11 cellular contexts compared by ENCODE assay signal in the genomic region with DNA sequence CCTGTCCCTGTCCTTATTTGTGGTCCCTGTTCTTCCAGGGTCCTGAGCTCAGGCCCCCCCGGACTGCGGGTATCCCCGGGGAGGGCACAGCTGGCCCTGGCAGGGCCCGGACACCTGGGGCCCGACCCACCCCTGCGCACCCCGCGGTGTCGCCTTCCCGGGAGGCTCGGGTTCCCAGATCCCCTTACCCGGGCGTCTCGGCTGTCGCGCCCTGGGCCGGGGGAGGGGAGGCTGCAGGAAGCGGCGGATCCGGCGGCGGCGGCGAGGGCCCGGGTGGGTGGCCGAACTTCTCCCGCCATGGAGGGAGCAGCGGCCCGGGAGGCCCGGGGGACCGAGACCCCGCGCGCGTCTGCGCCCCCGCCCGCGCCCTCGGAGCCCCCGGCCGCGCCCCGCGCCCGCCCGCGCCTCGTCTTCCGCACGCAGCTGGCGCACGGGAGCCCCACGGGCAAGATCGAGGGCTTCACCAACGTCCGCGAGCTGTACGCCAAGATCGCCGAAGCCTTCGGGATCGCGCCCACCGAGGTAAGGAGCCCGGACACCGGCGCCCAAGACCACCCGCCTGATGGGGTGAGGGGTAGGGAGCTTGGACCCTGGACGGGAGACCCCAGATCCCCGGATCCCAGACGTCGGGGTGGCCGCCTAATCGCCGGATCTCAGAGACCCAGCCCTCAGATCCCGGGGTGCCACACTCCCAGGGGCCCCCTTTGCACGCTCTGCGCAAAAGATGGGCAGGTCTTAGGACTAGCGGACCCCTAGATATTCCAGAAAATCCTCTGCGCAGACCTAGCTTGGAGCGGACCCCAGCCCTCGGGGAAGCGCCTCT. TPM values are rescaled to one million over a fixed set of nuclear protein-coding genes. Genes with fewer than 3 reads are reported as not detected.
DNase-seq lines count a peak whose midpoint lies in the region; ATAC-seq, FAIRE-seq and TF ChIP-seq lines count a peak whose summit lies in the region.
"Had no signal": no experiment of that assay in that cellular context is flagged by ENCODE, and none has a peak within 500 bp of the region (broad histone marks: within the 10 kb centered on the region; RNA-seq: fewer than 3 reads in every experiment).

A gene with protein sequence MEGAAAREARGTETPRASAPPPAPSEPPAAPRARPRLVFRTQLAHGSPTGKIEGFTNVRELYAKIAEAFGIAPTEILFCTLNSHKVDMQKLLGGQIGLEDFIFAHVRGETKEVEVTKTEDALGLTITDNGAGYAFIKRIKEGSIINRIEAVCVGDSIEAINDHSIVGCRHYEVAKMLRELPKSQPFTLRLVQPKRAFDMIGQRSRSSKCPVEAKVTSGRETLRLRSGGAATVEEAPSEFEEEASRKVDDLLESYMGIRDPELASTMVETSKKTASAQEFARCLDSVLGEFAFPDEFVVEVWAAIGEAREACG (plus strand): TSS at position 178 of the 823 bp plus-strand sequence. CDS start 120 bp downstream, at position 298.

- H3K4me3 Mint-ChIP-seq in activated naive CD4-positive, alpha-beta T cell treated with anti-CD3 and anti-CD28 coated beads, Interleukin-2, amount 10 ng/mL, durations not matched to agents 7 days and 5 days: peak within 1 kb of the TSS; percentile 41
- H3K4me3 Mint-ChIP-seq in astrocyte (ENCODE audit: unreplicated experiment): no peak within 1 kb of the TSS
- H3K4me3 Mint-ChIP-seq: activated T-helper 1 cell treated with anti-CD3 and anti-CD28 coated beads, Interleukin-12 subunit alpha, Interleukin-12 subunit beta, Interleukin-2, Interleukin-4 antibody, amounts not matched to agents 30 ng/mL and 10 ng/mL and 1 ng/mL, durations not matched to agents 14 hours and 24 hours and 36 hours had no signal

- no peak for ATAC-seq in left lung
- no peak for ATAC-seq in GM18511 (IDR thresholded peaks at IDR 0.05; ENCODE audit: unreplicated experiment)

- H3K9me3 Mint-ChIP-seq in activated naive CD4-positive, alpha-beta T cell treated with anti-CD3 and anti-CD28 coated beads, Interleukin-2, amount 10 ng/mL, durations not matched to agents 7 days and 5 days: peaks cover 2% of the 10 kb centered on the region
- no peaks in the 10 kb centered on the region for H3K9me3 Mint-ChIP-seq in astrocyte (ENCODE audit: unreplicated experiment)
- H3K9me3 Mint-ChIP-seq: activated T-helper 1 cell treated with anti-CD3 and anti-CD28 coated beads, Interleukin-12 subunit alpha, Interleukin-12 subunit beta, Interleukin-2, Interleukin-4 antibody, amounts not matched to agents 30 ng/mL and 10 ng/mL and 1 ng/mL, durations not matched to agents 14 hours and 24 hours and 36 hours had no signal

- H3K9me3 ChIP-seq in astrocyte (ENCODE audit: insufficient read depth, low read depth, low read length) (no peaks in the 10 kb centered on the region), left lung (no peaks in the 10 kb centered on the region), thymus (ENCODE audit: control insufficient read depth) (no peaks in the 10 kb centered on the region)

- peak; percentile 40 for DNase-seq in activated naive CD4-positive, alpha-beta T cell treated with anti-CD3 and anti-CD28 coated beads, Interleukin-2, amount 10 ng/mL, durations not matched to agents 7 days and 5 days
- DNase-seq in activated naive CD4-positive, alpha-beta T cell (lab: John Stamatoyannopoulos, UW): no peak
- DNase-seq in astrocyte (ENCODE audit: low read depth) (no peak), left lung (no peak), DMS114 treated with DMSO at 0.1 percent for 48 hours (lab: John Stamatoyannopoulos, UW; ENCODE audit: unreplicated experiment) (no peak), GM19239 (ENCODE audit: insufficient read length, low spot score) (no peak)
- DNase-seq: C1 segment of cervical spinal cord had no signal

- H3K27ac Mint-ChIP-seq in activated naive CD4-positive, alpha-beta T cell treated with anti-CD3 and anti-CD28 coated beads, Interleukin-2, amount 10 ng/mL, durations not matched to agents 7 days and 5 days: no peak within 1 kb of the TSS
- no peak within 1 kb of the TSS for H3K27ac Mint-ChIP-seq in astrocyte (ENCODE audit: unreplicated experiment)
- H3K27ac Mint-ChIP-seq: activated T-helper 1 cell treated with anti-CD3 and anti-CD28 coated beads, Interleukin-12 subunit alpha, Interleukin-12 subunit beta, Interleukin-2, Interleukin-4 antibody, amounts not matched to agents 30 ng/mL and 10 ng/mL and 1 ng/mL, durations not matched to agents 14 hours and 24 hours and 36 hours had no signal

- peak within 1 kb of the TSS; percentile 70 for H3K4me2 ChIP-seq in astrocyte (ENCODE audit: low read length)

- peak within 1 kb of the TSS; percentile 52 for H2AFZ ChIP-seq in astrocyte (ENCODE audit: low read depth, low read length)

- peaks cover 7% of the 10 kb centered on the region for H3K4me1 ChIP-seq in astrocyte (ENCODE audit: insufficient read depth, low read length)
- H3K4me1 ChIP-seq in left lung: peaks cover 0 to 6% of the 10 kb centered on the region in 2 donors
- peaks cover 3% of the 10 kb centered on the region for H3K4me1 ChIP-seq in thymus (ENCODE audit: control insufficient read depth, insufficient read depth, low read length)

- H3K36me3 Mint-ChIP-seq in activated naive CD4-positive, alpha-beta T cell treated with anti-CD3 and anti-CD28 coated beads, Interleukin-2, amount 10 ng/mL, durations not matched to agents 7 days and 5 days: no peaks in the 10 kb centered on the region
- H3K36me3 Mint-ChIP-seq in astrocyte (ENCODE audit: low read depth, unreplicated experiment): peaks cover 3% of the 10 kb centered on the region

- CTCF ChIA-PET in activated naive CD4-positive, alpha-beta T cell treated with anti-CD3 and anti-CD28 coated beads, Interleukin-2, amount 10 ng/mL, durations not matched to agents 7 days and 5 days (lab: Charles Lee): interaction anchor here (1.2 to 1.3 kb wide), 3 partner anchors 23 to 40 kb away, joined by 3 read pairs; no protein-coding TSS in a partner anchor

- H3K27me3 ChIP-seq in astrocyte (ENCODE audit: insufficient read depth, low read length) (peaks cover 3% of the 10 kb centered on the region), left lung (peaks cover 14 to 37% of the 10 kb centered on the region in 2 donors), thymus (ENCODE audit: control insufficient read depth, insufficient read depth) (peaks cover 14% of the 10 kb centered on the region)

- no peak for TF ChIP-seq CTCF in astrocyte (IDR thresholded peaks at IDR 0.05; ENCODE audit: insufficient read depth, low read depth, low read length)
- no peak for TF ChIP-seq CTCF in left lung (IDR thresholded peaks at IDR 0.05)

- peaks cover 31% of the 10 kb centered on the region for H3K27me3 Mint-ChIP-seq in activated naive CD4-positive, alpha-beta T cell treated with anti-CD3 and anti-CD28 coated beads, Interleukin-2, amount 10 ng/mL, durations not matched to agents 7 days and 5 days
- H3K27me3 Mint-ChIP-seq in astrocyte (ENCODE audit: low read depth, unreplicated experiment): peaks cover 15% of the 10 kb centered on the region

- no peak for FAIRE-seq in astrocyte (lab: Jason Lieb, UNC)
- no peak for FAIRE-seq in GM19239 (lab: Jason Lieb, UNC)
- FAIRE-seq: RCC 7860 had no signal

- H3K79me2 ChIP-seq in astrocyte (ENCODE audit: insufficient read depth, low read length): no peaks in the 10 kb centered on the region

- no peak within 1 kb of the TSS for H3K9ac ChIP-seq in astrocyte (ENCODE audit: low read length)

- peaks cover 2% of the 10 kb centered on the region for H3K4me1 Mint-ChIP-seq in activated naive CD4-positive, alpha-beta T cell treated with anti-CD3 and anti-CD28 coated beads, Interleukin-2, amount 10 ng/mL, durations not matched to agents 7 days and 5 days
- peaks cover 3% of the 10 kb centered on the region for H3K4me1 Mint-ChIP-seq in astrocyte (ENCODE audit: low read depth, unreplicated experiment)

- H3K36me3 ChIP-seq in astrocyte (ENCODE audit: insufficient read depth, low read length) (no peaks in the 10 kb centered on the region), left lung (no peaks in the 10 kb centered on the region), thymus (ENCODE audit: control insufficient read depth, insufficient read depth) (no peaks in the 10 kb centered on the region)

- intact Hi-C loops in left lung (cut with DNase I): no loop called here

- H3K4me3 ChIP-seq in astrocyte (ENCODE audit: insufficient read depth, low read depth, low read length) (peak within 1 kb of the TSS; percentile 19), left lung (peak within 1 kb of the TSS; percentile 9 to 31), thymus (ENCODE audit: low read length) (peak within 1 kb of the TSS; percentile 42)

- no peaks in the 10 kb centered on the region for H4K20me1 ChIP-seq in astrocyte (ENCODE audit: insufficient read depth, low read length)

- H3K27ac ChIP-seq in astrocyte (ENCODE audit: low read depth, low read length): no peak within 1 kb of the TSS
- H3K27ac ChIP-seq in left lung: no peak within 1 kb of the TSS
- no peak within 1 kb of the TSS for H3K27ac ChIP-seq in thymus (ENCODE audit: low read depth)

- WGBS in thymus: 2% methylated on average over 84 of the region's 84 CpGs

RNA-seq across cellular contexts. Expression of the gene that starts here (rescaled TPM):
- total RNA-seq in astrocyte (0.09 and 0.10 TPM in 2 replicates), left lung (1 to 10 TPM; 3.1 TPM)
- 0.91 TPM for polyA plus RNA-seq in thymus
